1 cellular context compared by ENCODE assay signal in the genomic region with DNA sequence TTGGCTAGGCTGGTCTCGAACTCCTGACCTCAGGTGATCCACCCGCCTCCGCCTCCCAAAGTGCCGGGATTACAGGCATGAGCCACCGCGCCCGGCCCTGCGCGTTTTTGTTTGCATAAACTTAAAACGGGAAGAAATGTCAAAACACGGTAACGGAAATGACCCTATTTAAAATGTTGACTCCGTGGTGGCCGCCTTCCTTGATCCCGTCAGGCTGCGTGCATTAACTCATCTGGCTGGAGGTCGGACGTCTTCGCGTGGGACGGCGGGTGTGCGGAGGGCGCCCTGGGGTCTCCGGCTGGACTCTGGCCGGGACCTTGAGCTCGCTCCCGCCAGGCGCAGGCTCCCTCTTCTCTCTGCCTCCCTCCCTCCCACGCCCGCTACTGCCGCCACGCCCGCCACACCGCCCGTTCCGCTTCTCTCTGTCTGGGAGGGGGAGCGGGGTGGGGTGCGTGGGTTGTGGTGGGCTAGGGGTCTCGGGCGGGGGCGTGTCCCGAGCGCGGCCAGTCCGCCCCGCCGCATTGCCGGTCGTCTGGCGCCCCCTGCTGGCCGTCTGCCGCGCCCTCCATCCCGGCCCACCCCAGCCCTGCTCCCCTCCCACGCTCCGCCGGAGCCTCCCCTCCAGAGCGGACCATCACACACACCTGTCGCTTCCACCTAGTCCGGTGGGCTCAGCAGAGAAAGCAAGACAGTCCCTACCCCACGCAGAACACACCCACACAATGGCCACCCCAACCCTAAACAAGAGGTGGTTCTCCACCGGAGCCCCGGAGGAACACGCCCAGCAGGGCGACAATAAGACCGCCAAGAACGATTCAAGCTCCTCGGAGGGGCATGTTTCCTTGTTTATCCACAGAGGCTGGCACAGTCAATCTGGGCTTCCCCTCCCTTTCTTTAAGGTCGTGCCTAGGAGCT.
TF ChIP-seq lines count a peak whose summit lies in the region.

No MANE protein-coding gene starts in this region.

TF ChIP-seq in HepG2, 621 proteins besides CTCF, POLR2A, EP300 and RAD21 (continued from another document and continues in another):
- TF ChIP-seq ZNF20 (CRISPR knock-in tag; IDR thresholded peaks at IDR 0.05) (no peak), POLR2AphosphoS5 (IDR thresholded peaks at IDR 0.05; ENCODE audit: low read depth, low read length) (no peak), SIN3B (IDR thresholded peaks at IDR 0.05; ENCODE audit: low read length) (no peak), KAT2B (IDR thresholded peaks at IDR 0.05; ENCODE audit: borderline replicate concordance, low read depth, low read length) (no peak), PTBP1 (IDR thresholded peaks at IDR 0.05; ENCODE audit: low read depth, low read length, poor library complexity, severe bottlenecking) (no peak), REXO4 (CRISPR knock-in tag; IDR thresholded peaks at IDR 0.05; ENCODE audit: borderline replicate concordance) (no peak), HOXD1 (CRISPR knock-in tag; IDR thresholded peaks at IDR 0.05) (no peak), ZNF282 (IDR thresholded peaks at IDR 0.05; ENCODE audit: partially characterized antibody) (no peak), ZNF354B (CRISPR knock-in tag; IDR thresholded peaks at IDR 0.05) (no peak), SPEN (CRISPR knock-in tag; IDR thresholded peaks at IDR 0.05; ENCODE audit: low read depth) (no peak), KLF11 (CRISPR knock-in tag; IDR thresholded peaks at IDR 0.05) (no peak), KLF12 (CRISPR knock-in tag; IDR thresholded peaks at IDR 0.05; ENCODE audit: borderline replicate concordance) (no peak), ELF3 (CRISPR knock-in tag; IDR thresholded peaks at IDR 0.05) (peak; percentile 39; the same call in 1 of the 2 replicates), MED13 (CRISPR knock-in tag; IDR thresholded peaks at IDR 0.05) (no peak), RORA (CRISPR knock-in tag; IDR thresholded peaks at IDR 0.05) (no peak), KLF9 (CRISPR knock-in tag; IDR thresholded peaks at IDR 0.05; ENCODE audit: low read depth) (0 out of 2 replicates have a peak, but pooled peaks have one; percentile 44), ZMAT3 (CRISPR knock-in tag; conservative IDR thresholded peaks at IDR 0.05) (no peak), PCBP1 (IDR thresholded peaks at IDR 0.05; ENCODE audit: borderline replicate concordance, low read depth, low read length) (no peak), BCL6 (CRISPR knock-in tag; IDR thresholded peaks at IDR 0.05) (no peak), CEBPG (CRISPR knock-in tag; IDR thresholded peaks at IDR 0.05) (no peak), ZNF879 (CRISPR knock-in tag; IDR thresholded peaks at IDR 0.05) (no peak), MAF1 (CRISPR knock-in tag; IDR thresholded peaks at IDR 0.05; ENCODE audit: borderline replicate concordance) (no peak), RFX3 (CRISPR knock-in tag; IDR thresholded peaks at IDR 0.05) (no peak), FOXJ3 (CRISPR knock-in tag; IDR thresholded peaks at IDR 0.05; ENCODE audit: borderline replicate concordance) (no peak), ZNF720 (CRISPR knock-in tag; IDR thresholded peaks at IDR 0.05) (no peak), ZNF790 (CRISPR knock-in tag; IDR thresholded peaks at IDR 0.05; ENCODE audit: borderline replicate concordance) (0 out of 2 replicates have a peak, but pooled peaks have one; percentile 42), ZSCAN20 (CRISPR knock-in tag; IDR thresholded peaks at IDR 0.05; ENCODE audit: borderline replicate concordance) (no peak), THYN1 (CRISPR knock-in tag; IDR thresholded peaks at IDR 0.05; ENCODE audit: borderline replicate concordance, low read depth) (no peak), PAWR (CRISPR knock-in tag; IDR thresholded peaks at IDR 0.05; ENCODE audit: borderline replicate concordance) (0 out of 2 replicates have a peak, but pooled peaks have one; percentile 69), ZNF713 (CRISPR knock-in tag; IDR thresholded peaks at IDR 0.05) (0 out of 2 replicates have a peak, but pooled peaks have one; percentile 55), POLR2G (IDR thresholded peaks at IDR 0.05; ENCODE audit: low read depth, low read length) (no peak), ZNF569 (CRISPR knock-in tag; IDR thresholded peaks at IDR 0.05; ENCODE audit: borderline replicate concordance) (no peak), HDAC1 (CRISPR knock-in tag; IDR thresholded peaks at IDR 0.05) (peak; percentile 60; the same call in 1 of the 2 replicates), ZNF746 (CRISPR knock-in tag; IDR thresholded peaks at IDR 0.05) (no peak; the same call in 1 of the 2 replicates), ZNF562 (CRISPR knock-in tag; IDR thresholded peaks at IDR 0.05; ENCODE audit: borderline replicate concordance) (no peak), PAX8 (CRISPR knock-in tag; IDR thresholded peaks at IDR 0.05; ENCODE audit: borderline replicate concordance) (no peak), RARG (CRISPR knock-in tag; IDR thresholded peaks at IDR 0.05; ENCODE audit: low read depth) (no peak), ZNF335 (CRISPR knock-in tag; IDR thresholded peaks at IDR 0.05) (no peak)
- TF ChIP-seq, protein P1, sequence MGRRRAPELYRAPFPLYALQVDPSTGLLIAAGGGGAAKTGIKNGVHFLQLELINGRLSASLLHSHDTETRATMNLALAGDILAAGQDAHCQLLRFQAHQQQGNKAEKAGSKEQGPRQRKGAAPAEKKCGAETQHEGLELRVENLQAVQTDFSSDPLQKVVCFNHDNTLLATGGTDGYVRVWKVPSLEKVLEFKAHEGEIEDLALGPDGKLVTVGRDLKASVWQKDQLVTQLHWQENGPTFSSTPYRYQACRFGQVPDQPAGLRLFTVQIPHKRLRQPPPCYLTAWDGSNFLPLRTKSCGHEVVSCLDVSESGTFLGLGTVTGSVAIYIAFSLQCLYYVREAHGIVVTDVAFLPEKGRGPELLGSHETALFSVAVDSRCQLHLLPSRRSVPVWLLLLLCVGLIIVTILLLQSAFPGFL (CRISPR knock-in tag; IDR thresholded peaks at IDR 0.05), result no peak
- TF ChIP-seq, protein P2, sequence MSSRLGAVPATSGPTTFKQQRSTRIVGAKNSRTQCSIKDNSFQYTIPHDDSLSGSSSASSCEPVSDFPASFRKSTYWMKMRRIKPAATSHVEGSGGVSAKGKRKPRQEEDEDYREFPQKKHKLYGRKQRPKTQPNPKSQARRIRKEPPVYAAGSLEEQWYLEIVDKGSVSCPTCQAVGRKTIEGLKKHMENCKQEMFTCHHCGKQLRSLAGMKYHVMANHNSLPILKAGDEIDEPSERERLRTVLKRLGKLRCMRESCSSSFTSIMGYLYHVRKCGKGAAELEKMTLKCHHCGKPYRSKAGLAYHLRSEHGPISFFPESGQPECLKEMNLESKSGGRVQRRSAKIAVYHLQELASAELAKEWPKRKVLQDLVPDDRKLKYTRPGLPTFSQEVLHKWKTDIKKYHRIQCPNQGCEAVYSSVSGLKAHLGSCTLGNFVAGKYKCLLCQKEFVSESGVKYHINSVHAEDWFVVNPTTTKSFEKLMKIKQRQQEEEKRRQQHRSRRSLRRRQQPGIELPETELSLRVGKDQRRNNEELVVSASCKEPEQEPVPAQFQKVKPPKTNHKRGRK (CRISPR knock-in tag; IDR thresholded peaks at IDR 0.05), result no peak
- TF ChIP-seq, protein P3, sequence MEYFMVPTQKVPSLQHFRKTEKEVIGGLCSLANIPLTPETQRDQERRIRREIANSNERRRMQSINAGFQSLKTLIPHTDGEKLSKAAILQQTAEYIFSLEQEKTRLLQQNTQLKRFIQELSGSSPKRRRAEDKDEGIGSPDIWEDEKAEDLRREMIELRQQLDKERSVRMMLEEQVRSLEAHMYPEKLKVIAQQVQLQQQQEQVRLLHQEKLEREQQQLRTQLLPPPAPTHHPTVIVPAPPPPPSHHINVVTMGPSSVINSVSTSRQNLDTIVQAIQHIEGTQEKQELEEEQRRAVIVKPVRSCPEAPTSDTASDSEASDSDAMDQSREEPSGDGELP (IDR thresholded peaks at IDR 0.05; ENCODE audit: borderline replicate concordance, low read depth), result no peak
- TF ChIP-seq, protein P4, sequence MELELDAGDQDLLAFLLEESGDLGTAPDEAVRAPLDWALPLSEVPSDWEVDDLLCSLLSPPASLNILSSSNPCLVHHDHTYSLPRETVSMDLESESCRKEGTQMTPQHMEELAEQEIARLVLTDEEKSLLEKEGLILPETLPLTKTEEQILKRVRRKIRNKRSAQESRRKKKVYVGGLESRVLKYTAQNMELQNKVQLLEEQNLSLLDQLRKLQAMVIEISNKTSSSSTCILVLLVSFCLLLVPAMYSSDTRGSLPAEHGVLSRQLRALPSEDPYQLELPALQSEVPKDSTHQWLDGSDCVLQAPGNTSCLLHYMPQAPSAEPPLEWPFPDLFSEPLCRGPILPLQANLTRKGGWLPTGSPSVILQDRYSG (CRISPR knock-in tag; IDR thresholded peaks at IDR 0.05), result no peak
- TF ChIP-seq, protein P5, sequence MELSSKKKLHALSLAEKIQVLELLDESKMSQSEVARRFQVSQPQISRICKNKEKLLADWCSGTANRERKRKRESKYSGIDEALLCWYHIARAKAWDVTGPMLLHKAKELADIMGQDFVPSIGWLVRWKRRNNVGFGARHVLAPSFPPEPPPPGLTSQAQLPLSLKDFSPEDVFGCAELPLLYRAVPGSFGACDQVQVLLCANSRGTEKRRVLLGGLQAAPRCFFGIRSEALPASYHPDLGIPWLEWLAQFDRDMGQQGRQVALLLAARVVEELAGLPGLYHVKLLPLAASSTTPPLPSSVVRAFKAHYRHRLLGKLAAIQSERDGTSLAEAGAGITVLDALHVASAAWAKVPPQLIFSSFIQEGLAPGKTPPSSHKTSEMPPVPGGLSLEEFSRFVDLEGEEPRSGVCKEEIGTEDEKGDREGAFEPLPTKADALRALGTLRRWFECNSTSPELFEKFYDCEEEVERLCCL (CRISPR knock-in tag; IDR thresholded peaks at IDR 0.05; ENCODE audit: borderline replicate concordance), result no peak
- TF ChIP-seq, protein P6, sequence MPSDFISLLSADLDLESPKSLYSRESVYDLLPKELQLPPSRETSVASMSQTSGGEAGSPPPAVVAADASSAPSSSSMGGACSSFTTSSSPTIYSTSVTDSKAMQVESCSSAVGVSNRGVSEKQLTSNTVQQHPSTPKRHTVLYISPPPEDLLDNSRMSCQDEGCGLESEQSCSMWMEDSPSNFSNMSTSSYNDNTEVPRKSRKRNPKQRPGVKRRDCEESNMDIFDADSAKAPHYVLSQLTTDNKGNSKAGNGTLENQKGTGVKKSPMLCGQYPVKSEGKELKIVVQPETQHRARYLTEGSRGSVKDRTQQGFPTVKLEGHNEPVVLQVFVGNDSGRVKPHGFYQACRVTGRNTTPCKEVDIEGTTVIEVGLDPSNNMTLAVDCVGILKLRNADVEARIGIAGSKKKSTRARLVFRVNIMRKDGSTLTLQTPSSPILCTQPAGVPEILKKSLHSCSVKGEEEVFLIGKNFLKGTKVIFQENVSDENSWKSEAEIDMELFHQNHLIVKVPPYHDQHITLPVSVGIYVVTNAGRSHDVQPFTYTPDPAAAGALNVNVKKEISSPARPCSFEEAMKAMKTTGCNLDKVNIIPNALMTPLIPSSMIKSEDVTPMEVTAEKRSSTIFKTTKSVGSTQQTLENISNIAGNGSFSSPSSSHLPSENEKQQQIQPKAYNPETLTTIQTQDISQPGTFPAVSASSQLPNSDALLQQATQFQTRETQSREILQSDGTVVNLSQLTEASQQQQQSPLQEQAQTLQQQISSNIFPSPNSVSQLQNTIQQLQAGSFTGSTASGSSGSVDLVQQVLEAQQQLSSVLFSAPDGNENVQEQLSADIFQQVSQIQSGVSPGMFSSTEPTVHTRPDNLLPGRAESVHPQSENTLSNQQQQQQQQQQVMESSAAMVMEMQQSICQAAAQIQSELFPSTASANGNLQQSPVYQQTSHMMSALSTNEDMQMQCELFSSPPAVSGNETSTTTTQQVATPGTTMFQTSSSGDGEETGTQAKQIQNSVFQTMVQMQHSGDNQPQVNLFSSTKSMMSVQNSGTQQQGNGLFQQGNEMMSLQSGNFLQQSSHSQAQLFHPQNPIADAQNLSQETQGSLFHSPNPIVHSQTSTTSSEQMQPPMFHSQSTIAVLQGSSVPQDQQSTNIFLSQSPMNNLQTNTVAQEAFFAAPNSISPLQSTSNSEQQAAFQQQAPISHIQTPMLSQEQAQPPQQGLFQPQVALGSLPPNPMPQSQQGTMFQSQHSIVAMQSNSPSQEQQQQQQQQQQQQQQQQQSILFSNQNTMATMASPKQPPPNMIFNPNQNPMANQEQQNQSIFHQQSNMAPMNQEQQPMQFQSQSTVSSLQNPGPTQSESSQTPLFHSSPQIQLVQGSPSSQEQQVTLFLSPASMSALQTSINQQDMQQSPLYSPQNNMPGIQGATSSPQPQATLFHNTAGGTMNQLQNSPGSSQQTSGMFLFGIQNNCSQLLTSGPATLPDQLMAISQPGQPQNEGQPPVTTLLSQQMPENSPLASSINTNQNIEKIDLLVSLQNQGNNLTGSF (CRISPR knock-in tag; IDR thresholded peaks at IDR 0.05), result no peak
- TF ChIP-seq, protein P7, sequence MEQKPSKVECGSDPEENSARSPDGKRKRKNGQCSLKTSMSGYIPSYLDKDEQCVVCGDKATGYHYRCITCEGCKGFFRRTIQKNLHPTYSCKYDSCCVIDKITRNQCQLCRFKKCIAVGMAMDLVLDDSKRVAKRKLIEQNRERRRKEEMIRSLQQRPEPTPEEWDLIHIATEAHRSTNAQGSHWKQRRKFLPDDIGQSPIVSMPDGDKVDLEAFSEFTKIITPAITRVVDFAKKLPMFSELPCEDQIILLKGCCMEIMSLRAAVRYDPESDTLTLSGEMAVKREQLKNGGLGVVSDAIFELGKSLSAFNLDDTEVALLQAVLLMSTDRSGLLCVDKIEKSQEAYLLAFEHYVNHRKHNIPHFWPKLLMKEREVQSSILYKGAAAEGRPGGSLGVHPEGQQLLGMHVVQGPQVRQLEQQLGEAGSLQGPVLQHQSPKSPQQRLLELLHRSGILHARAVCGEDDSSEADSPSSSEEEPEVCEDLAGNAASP (CRISPR knock-in tag; IDR thresholded peaks at IDR 0.05; ENCODE audit: borderline replicate concordance), result no peak
- TF ChIP-seq, protein P8, sequence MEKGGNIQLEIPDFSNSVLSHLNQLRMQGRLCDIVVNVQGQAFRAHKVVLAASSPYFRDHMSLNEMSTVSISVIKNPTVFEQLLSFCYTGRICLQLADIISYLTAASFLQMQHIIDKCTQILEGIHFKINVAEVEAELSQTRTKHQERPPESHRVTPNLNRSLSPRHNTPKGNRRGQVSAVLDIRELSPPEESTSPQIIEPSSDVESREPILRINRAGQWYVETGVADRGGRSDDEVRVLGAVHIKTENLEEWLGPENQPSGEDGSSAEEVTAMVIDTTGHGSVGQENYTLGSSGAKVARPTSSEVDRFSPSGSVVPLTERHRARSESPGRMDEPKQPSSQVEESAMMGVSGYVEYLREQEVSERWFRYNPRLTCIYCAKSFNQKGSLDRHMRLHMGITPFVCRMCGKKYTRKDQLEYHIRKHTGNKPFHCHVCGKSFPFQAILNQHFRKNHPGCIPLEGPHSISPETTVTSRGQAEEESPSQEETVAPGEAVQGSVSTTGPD (CRISPR knock-in tag; IDR thresholded peaks at IDR 0.05), result no peak
- TF ChIP-seq, protein P9, sequence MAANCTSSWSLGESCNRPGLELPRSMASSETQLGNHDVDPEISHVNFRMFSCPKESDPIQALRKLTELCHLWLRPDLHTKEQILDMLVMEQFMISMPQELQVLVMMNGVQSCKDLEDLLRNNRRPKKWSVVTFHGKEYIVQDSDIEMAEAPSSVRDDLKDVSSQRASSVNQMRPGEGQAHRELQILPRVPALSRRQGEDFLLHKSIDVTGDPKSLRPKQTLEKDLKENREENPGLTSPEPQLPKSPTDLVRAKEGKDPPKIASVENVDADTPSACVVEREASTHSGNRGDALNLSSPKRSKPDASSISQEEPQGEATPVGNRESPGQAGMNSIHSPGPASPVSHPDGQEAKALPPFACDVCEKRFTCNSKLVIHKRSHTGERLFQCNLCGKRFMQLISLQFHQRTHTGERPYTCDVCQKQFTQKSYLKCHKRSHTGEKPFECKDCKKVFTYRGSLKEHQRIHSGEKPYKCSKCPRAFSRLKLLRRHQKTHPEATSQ (CRISPR knock-in tag; IDR thresholded peaks at IDR 0.05; ENCODE audit: borderline replicate concordance), result no peak
